Comparison of ENCODE assay signal across 8 cellular contexts in the genomic region with DNA sequence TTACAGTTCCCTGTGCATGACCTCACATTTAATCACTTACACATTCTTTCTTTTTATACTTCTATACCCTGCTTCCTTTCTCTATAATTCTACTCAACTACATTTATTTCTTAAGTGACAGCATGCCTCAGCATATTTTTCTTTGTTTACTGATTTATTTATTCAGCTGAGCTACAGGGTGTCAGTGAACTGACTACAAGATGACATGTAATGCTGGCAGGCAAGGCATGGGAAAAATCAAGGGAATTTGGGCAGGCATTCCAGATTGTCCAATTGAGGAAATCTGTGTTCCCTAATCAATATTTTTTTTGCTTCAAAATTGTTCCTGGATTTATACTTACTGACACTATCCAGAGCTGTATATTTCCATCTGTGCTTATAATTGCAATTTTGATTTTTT.
"Had no signal": no experiment of that assay in that cellular context is flagged by ENCODE, and none has a peak within 500 bp of the region (broad histone marks: within the 10 kb centered on the region; RNA-seq: fewer than 3 reads in every experiment).

No MANE protein-coding gene starts in this region.

- FAIRE-seq: HepG2, HTR-8/SVneo, K562 had no signal

- H3K4me3 Mint-ChIP-seq: IgD-negative memory B cell had no signal

- H3K4me3 ChIP-seq: K562 had no signal

- H3K27me3 Mint-ChIP-seq: IgD-negative memory B cell had no signal

- H3K27ac Mint-ChIP-seq: IgD-negative memory B cell had no signal

- H3K27ac ChIP-seq: HL-60 had no signal

- H3K4me1 Mint-ChIP-seq: IgD-negative memory B cell had no signal

- DNase-seq: IMR-90, KBM-7, KG1 had no signal

- H3K36me3 Mint-ChIP-seq: IgD-negative memory B cell had no signal
